ENCODE assay signal across 9 cellular contexts in genomic region chr13:32736648-32737047, GRCh38.
DNase-seq lines count a peak whose midpoint lies in the region; ATAC-seq, FAIRE-seq and TF ChIP-seq lines count a peak whose summit lies in the region.
"Had no signal": no experiment of that assay in that cellular context is flagged by ENCODE, and none has a peak within 500 bp of the region (broad histone marks: within the 10 kb centered on the region; RNA-seq: fewer than 3 reads in every experiment).

No MANE protein-coding gene starts in this region.

- no peak for TF ChIP-seq CTCF in thyroid gland (IDR thresholded peaks at IDR 0.05)

- H3K36me3 ChIP-seq in thyroid gland = no peaks in the 10 kb centered on the region

- peak overlapping the region; percentile 97 for H3K27ac Mint-ChIP-seq in activated naive CD4-positive, alpha-beta T cell treated with anti-CD3 and anti-CD28 coated beads, Interleukin-2, amount 10 ng/mL, durations not matched to agents 7 days and 5 days
- peak overlapping the region; percentile 92 for H3K27ac Mint-ChIP-seq in activated naive CD8-positive, alpha-beta T cell treated with anti-CD3 and anti-CD28 coated beads, Interleukin-2, amount 10 ng/mL, durations not matched to agents 7 days and 5 days

- CTCF ChIA-PET in activated naive CD4-positive, alpha-beta T cell treated with anti-CD3 and anti-CD28 coated beads, Interleukin-2, amount 10 ng/mL, durations not matched to agents 7 days and 5 days (lab: Charles Lee) = interaction anchor here (1.2 to 1.8 kb wide), 4 partner anchors 9 to 169 kb away, joined by 3 to 6 read pairs (median 4); no protein-coding TSS in a partner anchor

- no peak for TF ChIP-seq POLR2A in thyroid gland (IDR thresholded peaks at IDR 0.05)

- intact Hi-C loops in thyroid gland (cut with DNase I) = no loop called here

- peak overlapping the region; percentile 76 for H3K4me3 Mint-ChIP-seq in activated naive CD4-positive, alpha-beta T cell treated with anti-CD3 and anti-CD28 coated beads, Interleukin-2, amount 10 ng/mL, durations not matched to agents 7 days and 5 days
- peak overlapping the region; percentile 82 for H3K4me3 Mint-ChIP-seq in activated naive CD8-positive, alpha-beta T cell treated with anti-CD3 and anti-CD28 coated beads, Interleukin-2, amount 10 ng/mL, durations not matched to agents 7 days and 5 days

- no peaks in the 10 kb centered on the region for H3K27me3 ChIP-seq in thyroid gland

- peak overlapping the region; percentile 40 to 85 (median 71) for H3K27ac ChIP-seq in thyroid gland

- peaks cover 51% of the 10 kb centered on the region for H3K4me1 Mint-ChIP-seq in activated naive CD4-positive, alpha-beta T cell treated with anti-CD3 and anti-CD28 coated beads, Interleukin-2, amount 10 ng/mL, durations not matched to agents 7 days and 5 days
- H3K4me1 Mint-ChIP-seq in activated naive CD8-positive, alpha-beta T cell treated with anti-CD3 and anti-CD28 coated beads, Interleukin-2, amount 10 ng/mL, durations not matched to agents 7 days and 5 days = peaks cover 37% of the 10 kb centered on the region

- H3K9me3 ChIP-seq in thyroid gland = no peaks in the 10 kb centered on the region

- ATAC-seq in activated naive CD8-positive, alpha-beta T cell treated with anti-CD3 and anti-CD28 coated beads, Interleukin-2, amount 10 ng/mL, durations not matched to agents 7 days and 5 days (ENCODE audit: low read depth) = no peak
- no peak for ATAC-seq in GM19351 (IDR thresholded peaks at IDR 0.05; ENCODE audit: unreplicated experiment)

- peaks cover 7 to 17% of the 10 kb centered on the region in 2 donors for H3K4me1 ChIP-seq in thyroid gland

- H3K9me3 Mint-ChIP-seq in activated naive CD4-positive, alpha-beta T cell treated with anti-CD3 and anti-CD28 coated beads, Interleukin-2, amount 10 ng/mL, durations not matched to agents 7 days and 5 days = no peaks in the 10 kb centered on the region
- no peaks in the 10 kb centered on the region for H3K9me3 Mint-ChIP-seq in activated naive CD8-positive, alpha-beta T cell treated with anti-CD3 and anti-CD28 coated beads, Interleukin-2, amount 10 ng/mL, durations not matched to agents 7 days and 5 days

- no peak for DNase-seq in activated naive CD4-positive, alpha-beta T cell treated with anti-CD3 and anti-CD28 coated beads, Interleukin-2, amount 10 ng/mL, durations not matched to agents 7 days and 5 days
- no peak for DNase-seq in activated naive CD4-positive, alpha-beta T cell treated with anti-CD3 and anti-CD28 coated beads, Interleukin-2, amount 50 U/mL, for 16 hours
- no peak for DNase-seq in activated naive CD8-positive, alpha-beta T cell treated with anti-CD3 and anti-CD28 coated beads, Interleukin-2, amount 10 ng/mL, durations not matched to agents 7 days and 5 days
- DNase-seq in lung microvascular endothelial cell (ENCODE audit: low read depth in 2 of 2) (peak; percentile 34 to 35), thyroid gland (no peak), DMS153 treated with DMSO at 0.1 percent for 48 hours (lab: John Stamatoyannopoulos, UW; ENCODE audit: unreplicated experiment) (no peak), frontal cortex (ENCODE audit: low spot score in 2 of 2) (no peak)
- DNase-seq: foreskin melanocyte had no signal

- WGBS in thyroid gland, 2 donors = 14 to 28% methylated on average over 4 of the region's 4 CpGs

- H3K27me3 Mint-ChIP-seq in activated naive CD4-positive, alpha-beta T cell treated with anti-CD3 and anti-CD28 coated beads, Interleukin-2, amount 10 ng/mL, durations not matched to agents 7 days and 5 days = no peaks in the 10 kb centered on the region
- no peaks in the 10 kb centered on the region for H3K27me3 Mint-ChIP-seq in activated naive CD8-positive, alpha-beta T cell treated with anti-CD3 and anti-CD28 coated beads, Interleukin-2, amount 10 ng/mL, durations not matched to agents 7 days and 5 days

- no peak for FAIRE-seq in frontal cortex (lab: Jason Lieb, UNC)

- H3K4me3 ChIP-seq in thyroid gland (replicated peaks in 1 of 3) = peak overlapping the region in 1 of 3 donors; percentile 18

- POLR2A ChIA-PET in activated naive CD8-positive, alpha-beta T cell treated with anti-CD3 and anti-CD28 coated beads, Interleukin-2, amount 10 ng/mL, durations not matched to agents 7 days and 5 days (lab: Charles Lee) = interaction anchor here (0.7 to 1.1 kb wide), 3 partner anchors 50 to 151 kb away, joined by 3 to 5 read pairs (median 4); partner anchors contain the start of gene PDS5B

- H3K36me3 Mint-ChIP-seq in activated naive CD4-positive, alpha-beta T cell treated with anti-CD3 and anti-CD28 coated beads, Interleukin-2, amount 10 ng/mL, durations not matched to agents 7 days and 5 days = peaks cover 39% of the 10 kb centered on the region
- H3K36me3 Mint-ChIP-seq in activated naive CD8-positive, alpha-beta T cell treated with anti-CD3 and anti-CD28 coated beads, Interleukin-2, amount 10 ng/mL, durations not matched to agents 7 days and 5 days = peaks cover 38% of the 10 kb centered on the region

Comparison
In these comparisons a context has a peak if more than half of its experiments do, and no peak if none do; other contexts are left out.
1. DNase-seq: peak in lung microvascular endothelial cell (2 of 2); none in activated naive CD4-positive, alpha-beta T cell treated with anti-CD3 and anti-CD28 coated beads, Interleukin-2, amount 10 ng/mL, durations not matched to agents 7 days and 5 days (single experiment), activated naive CD4-positive, alpha-beta T cell treated with anti-CD3 and anti-CD28 coated beads, Interleukin-2, amount 50 U/mL, for 16 hours (single experiment), activated naive CD8-positive, alpha-beta T cell treated with anti-CD3 and anti-CD28 coated beads, Interleukin-2, amount 10 ng/mL, durations not matched to agents 7 days and 5 days (single experiment), thyroid gland (0 of 2), DMS153 treated with DMSO at 0.1 percent for 48 hours (single experiment) and frontal cortex (0 of 2).